1 cellular context compared by ENCODE assay signal in the genomic region with DNA sequence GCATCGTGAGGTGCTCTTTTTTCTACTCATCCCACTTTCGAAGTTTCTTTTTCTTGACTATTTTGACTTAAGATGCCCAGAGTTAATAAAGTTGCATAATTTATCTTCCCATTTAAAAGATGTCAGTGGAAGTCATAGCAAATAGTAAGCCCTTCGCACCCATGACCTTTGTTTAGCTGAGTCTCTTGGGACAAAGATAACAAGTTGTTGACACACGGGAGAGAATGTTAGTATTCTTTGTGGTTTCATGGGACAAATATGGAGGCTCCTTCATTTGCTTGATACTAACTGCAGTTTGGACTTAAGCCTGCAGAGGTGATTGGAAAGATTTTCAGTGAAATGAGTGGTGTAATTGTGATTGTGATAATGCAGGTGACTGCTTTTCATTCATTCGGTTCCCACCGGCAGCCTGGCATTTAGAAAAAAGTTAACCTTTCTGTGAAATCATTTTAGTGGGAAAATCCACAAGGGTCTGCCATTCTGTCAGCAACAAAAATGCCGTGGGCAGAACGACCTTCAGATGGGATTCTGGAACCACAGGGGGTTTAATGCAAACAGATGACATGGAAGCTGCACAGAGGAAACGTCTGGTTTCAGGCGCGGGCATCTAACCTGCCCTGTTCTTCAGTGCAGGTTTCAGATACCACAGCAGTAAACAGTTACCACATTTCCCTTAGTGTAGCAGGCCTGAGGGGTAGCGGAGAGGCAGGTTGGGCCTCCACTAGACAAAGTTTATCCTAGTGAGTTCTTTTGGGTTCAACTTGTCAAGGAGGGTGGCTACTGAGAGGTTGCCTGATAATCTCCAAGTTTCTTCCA.
A peak's percentile ranks its signal among the peaks of the same experiment; 100 is the strongest.
TF ChIP-seq lines count a peak whose summit lies in the region.

No MANE protein-coding gene starts in this region.

TF ChIP-seq in HepG2, 621 proteins besides CTCF, POLR2A, EP300 and RAD21 (continued from another document and continues in another):
- TF ChIP-seq, protein P1, sequence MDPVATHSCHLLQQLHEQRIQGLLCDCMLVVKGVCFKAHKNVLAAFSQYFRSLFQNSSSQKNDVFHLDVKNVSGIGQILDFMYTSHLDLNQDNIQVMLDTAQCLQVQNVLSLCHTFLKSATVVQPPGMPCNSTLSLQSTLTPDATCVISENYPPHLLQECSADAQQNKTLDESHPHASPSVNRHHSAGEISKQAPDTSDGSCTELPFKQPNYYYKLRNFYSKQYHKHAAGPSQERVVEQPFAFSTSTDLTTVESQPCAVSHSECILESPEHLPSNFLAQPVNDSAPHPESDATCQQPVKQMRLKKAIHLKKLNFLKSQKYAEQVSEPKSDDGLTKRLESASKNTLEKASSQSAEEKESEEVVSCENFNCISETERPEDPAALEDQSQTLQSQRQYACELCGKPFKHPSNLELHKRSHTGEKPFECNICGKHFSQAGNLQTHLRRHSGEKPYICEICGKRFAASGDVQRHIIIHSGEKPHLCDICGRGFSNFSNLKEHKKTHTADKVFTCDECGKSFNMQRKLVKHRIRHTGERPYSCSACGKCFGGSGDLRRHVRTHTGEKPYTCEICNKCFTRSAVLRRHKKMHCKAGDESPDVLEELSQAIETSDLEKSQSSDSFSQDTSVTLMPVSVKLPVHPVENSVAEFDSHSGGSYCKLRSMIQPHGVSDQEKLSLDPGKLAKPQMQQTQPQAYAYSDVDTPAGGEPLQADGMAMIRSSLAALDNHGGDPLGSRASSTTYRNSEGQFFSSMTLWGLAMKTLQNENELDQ (CRISPR knock-in tag; IDR thresholded peaks at IDR 0.05; ENCODE audit: borderline replicate concordance): no peak
- TF ChIP-seq NCOA2 (CRISPR knock-in tag; IDR thresholded peaks at IDR 0.05) (peak; percentile 86), ZNF572 (CRISPR knock-in tag; IDR thresholded peaks at IDR 0.05) (no peak), ATF7 (IDR thresholded peaks at IDR 0.05) (0 out of 2 replicates have a peak, but pooled peaks have one; percentile 11), ATF7 (CRISPR knock-in tag; IDR thresholded peaks at IDR 0.05) (no peak), TBL1XR1 (IDR thresholded peaks at IDR 0.05; ENCODE audit: borderline replicate concordance, low read length, partially characterized antibody) (peak; percentile 9), MIXL1 (CRISPR knock-in tag; IDR thresholded peaks at IDR 0.05) (peak; percentile 94), ZNF781 (CRISPR knock-in tag; IDR thresholded peaks at IDR 0.05; ENCODE audit: borderline replicate concordance, not compliant biosample characterization) (no peak), IKZF4 (CRISPR knock-in tag; IDR thresholded peaks at IDR 0.05; ENCODE audit: borderline replicate concordance, low read depth, not compliant biosample characterization) (no peak), NR2F6 (IDR thresholded peaks at IDR 0.05) (peak; percentile 95), NR2F6 (CRISPR knock-in tag; IDR thresholded peaks at IDR 0.05) (peak; percentile 91), NPAS2 (CRISPR knock-in tag; IDR thresholded peaks at IDR 0.05; ENCODE audit: borderline replicate concordance) (no peak), ZBTB38 (CRISPR knock-in tag; IDR thresholded peaks at IDR 0.05) (no peak), TEAD3 (CRISPR knock-in tag; optimal IDR thresholded peaks at IDR 0.05; ENCODE audit: borderline replicate concordance) (peak; percentile 83), ZNF773 (CRISPR knock-in tag; IDR thresholded peaks at IDR 0.05; ENCODE audit: borderline replicate concordance) (no peak), ATM (IDR thresholded peaks at IDR 0.05; ENCODE audit: borderline replicate concordance) (no peak), ZNF335 (CRISPR knock-in tag; IDR thresholded peaks at IDR 0.05) (no peak), ZSCAN21 (CRISPR knock-in tag; IDR thresholded peaks at IDR 0.05; ENCODE audit: borderline replicate concordance) (no peak), ETV6 (CRISPR knock-in tag; conservative IDR thresholded peaks at IDR 0.05) (no peak), MED13 (CRISPR knock-in tag; IDR thresholded peaks at IDR 0.05) (no peak), KAT2B (IDR thresholded peaks at IDR 0.05; ENCODE audit: borderline replicate concordance, low read depth, low read length) (no peak), NFIC (IDR thresholded peaks at IDR 0.05; ENCODE audit: low read length) (peak; percentile 83), THAP11 (CRISPR knock-in tag; IDR thresholded peaks at IDR 0.05) (peak; percentile 54; the same call in 1 of the 2 replicates), MIER3 (CRISPR knock-in tag; IDR thresholded peaks at IDR 0.05; ENCODE audit: borderline replicate concordance) (peak; percentile 62; the same call in 1 of the 2 replicates), CEBPB (IDR thresholded peaks at IDR 0.05; ENCODE audit: borderline replicate concordance, low read depth, low read length) (peak; percentile 19; the same call in 1 of the 2 replicates), ZNF235 (CRISPR knock-in tag; IDR thresholded peaks at IDR 0.05; ENCODE audit: borderline replicate concordance) (no peak), KDM6A (CRISPR knock-in tag; IDR thresholded peaks at IDR 0.05; ENCODE audit: low read depth) (peak; percentile 77)
- TF ChIP-seq, protein P2, sequence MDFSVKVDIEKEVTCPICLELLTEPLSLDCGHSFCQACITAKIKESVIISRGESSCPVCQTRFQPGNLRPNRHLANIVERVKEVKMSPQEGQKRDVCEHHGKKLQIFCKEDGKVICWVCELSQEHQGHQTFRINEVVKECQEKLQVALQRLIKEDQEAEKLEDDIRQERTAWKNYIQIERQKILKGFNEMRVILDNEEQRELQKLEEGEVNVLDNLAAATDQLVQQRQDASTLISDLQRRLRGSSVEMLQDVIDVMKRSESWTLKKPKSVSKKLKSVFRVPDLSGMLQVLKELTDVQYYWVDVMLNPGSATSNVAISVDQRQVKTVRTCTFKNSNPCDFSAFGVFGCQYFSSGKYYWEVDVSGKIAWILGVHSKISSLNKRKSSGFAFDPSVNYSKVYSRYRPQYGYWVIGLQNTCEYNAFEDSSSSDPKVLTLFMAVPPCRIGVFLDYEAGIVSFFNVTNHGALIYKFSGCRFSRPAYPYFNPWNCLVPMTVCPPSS (IDR thresholded peaks at IDR 0.05): no peak
- TF ChIP-seq, protein P3, sequence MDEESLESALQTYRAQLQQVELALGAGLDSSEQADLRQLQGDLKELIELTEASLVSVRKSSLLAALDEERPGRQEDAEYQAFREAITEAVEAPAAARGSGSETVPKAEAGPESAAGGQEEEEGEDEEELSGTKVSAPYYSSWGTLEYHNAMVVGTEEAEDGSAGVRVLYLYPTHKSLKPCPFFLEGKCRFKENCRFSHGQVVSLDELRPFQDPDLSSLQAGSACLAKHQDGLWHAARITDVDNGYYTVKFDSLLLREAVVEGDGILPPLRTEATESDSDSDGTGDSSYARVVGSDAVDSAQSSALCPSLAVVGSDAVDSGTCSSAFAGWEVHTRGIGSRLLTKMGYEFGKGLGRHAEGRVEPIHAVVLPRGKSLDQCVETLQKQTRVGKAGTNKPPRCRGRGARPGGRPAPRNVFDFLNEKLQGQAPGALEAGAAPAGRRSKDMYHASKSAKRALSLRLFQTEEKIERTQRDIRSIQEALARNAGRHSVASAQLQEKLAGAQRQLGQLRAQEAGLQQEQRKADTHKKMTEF (CRISPR knock-in tag; IDR thresholded peaks at IDR 0.05): peak; percentile 81; the same call in 1 of the 2 replicates
- TF ChIP-seq, protein P4, sequence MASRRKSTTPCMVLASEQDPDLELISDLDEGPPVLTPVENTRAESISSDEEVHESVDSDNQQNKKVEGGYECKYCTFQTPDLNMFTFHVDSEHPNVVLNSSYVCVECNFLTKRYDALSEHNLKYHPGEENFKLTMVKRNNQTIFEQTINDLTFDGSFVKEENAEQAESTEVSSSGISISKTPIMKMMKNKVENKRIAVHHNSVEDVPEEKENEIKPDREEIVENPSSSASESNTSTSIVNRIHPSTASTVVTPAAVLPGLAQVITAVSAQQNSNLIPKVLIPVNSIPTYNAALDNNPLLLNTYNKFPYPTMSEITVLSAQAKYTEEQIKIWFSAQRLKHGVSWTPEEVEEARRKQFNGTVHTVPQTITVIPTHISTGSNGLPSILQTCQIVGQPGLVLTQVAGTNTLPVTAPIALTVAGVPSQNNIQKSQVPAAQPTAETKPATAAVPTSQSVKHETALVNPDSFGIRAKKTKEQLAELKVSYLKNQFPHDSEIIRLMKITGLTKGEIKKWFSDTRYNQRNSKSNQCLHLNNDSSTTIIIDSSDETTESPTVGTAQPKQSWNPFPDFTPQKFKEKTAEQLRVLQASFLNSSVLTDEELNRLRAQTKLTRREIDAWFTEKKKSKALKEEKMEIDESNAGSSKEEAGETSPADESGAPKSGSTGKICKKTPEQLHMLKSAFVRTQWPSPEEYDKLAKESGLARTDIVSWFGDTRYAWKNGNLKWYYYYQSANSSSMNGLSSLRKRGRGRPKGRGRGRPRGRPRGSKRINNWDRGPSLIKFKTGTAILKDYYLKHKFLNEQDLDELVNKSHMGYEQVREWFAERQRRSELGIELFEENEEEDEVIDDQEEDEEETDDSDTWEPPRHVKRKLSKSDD (CRISPR knock-in tag; IDR thresholded peaks at IDR 0.05; ENCODE audit: low read depth): 0 out of 2 replicates have a peak, but pooled peaks have one; percentile 36
- TF ChIP-seq, protein P5, sequence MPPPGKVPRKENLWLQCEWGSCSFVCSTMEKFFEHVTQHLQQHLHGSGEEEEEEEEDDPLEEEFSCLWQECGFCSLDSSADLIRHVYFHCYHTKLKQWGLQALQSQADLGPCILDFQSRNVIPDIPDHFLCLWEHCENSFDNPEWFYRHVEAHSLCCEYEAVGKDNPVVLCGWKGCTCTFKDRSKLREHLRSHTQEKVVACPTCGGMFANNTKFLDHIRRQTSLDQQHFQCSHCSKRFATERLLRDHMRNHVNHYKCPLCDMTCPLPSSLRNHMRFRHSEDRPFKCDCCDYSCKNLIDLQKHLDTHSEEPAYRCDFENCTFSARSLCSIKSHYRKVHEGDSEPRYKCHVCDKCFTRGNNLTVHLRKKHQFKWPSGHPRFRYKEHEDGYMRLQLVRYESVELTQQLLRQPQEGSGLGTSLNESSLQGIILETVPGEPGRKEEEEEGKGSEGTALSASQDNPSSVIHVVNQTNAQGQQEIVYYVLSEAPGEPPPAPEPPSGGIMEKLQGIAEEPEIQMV (CRISPR knock-in tag; IDR thresholded peaks at IDR 0.05; ENCODE audit: low read depth): no peak
- TF ChIP-seq, protein P6, sequence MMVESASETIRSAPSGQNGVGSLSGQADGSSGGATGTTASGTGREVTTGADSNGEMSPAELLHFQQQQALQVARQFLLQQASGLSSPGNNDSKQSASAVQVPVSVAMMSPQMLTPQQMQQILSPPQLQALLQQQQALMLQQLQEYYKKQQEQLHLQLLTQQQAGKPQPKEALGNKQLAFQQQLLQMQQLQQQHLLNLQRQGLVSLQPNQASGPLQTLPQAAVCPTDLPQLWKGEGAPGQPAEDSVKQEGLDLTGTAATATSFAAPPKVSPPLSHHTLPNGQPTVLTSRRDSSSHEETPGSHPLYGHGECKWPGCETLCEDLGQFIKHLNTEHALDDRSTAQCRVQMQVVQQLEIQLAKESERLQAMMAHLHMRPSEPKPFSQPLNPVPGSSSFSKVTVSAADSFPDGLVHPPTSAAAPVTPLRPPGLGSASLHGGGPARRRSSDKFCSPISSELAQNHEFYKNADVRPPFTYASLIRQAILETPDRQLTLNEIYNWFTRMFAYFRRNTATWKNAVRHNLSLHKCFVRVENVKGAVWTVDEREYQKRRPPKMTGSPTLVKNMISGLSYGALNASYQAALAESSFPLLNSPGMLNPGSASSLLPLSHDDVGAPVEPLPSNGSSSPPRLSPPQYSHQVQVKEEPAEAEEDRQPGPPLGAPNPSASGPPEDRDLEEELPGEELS (CRISPR knock-in tag; IDR thresholded peaks at IDR 0.05): peak; percentile 93
- TF ChIP-seq, protein P7, sequence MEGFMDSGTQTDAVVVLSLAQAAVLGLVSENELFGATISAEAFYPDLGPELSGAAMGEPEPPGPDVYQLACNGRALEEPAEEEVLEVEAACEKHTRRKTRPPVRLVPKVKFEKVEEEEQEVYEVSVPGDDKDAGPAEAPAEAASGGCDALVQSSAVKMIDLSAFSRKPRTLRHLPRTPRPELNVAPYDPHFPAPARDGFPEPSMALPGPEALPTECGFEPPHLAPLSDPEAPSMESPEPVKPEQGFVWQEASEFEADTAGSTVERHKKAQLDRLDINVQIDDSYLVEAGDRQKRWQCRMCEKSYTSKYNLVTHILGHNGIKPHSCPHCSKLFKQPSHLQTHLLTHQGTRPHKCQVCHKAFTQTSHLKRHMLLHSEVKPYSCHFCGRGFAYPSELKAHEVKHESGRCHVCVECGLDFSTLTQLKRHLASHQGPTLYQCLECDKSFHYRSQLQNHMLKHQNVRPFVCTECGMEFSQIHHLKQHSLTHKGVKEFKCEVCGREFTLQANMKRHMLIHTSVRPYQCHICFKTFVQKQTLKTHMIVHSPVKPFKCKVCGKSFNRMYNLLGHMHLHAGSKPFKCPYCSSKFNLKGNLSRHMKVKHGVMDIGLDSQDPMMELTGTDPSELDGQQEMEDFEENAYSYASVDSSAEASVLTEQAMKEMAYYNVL (CRISPR knock-in tag; IDR thresholded peaks at IDR 0.05; ENCODE audit: borderline replicate concordance): peak; percentile 66; the same call in 1 of the 2 replicates
- TF ChIP-seq, protein P8, sequence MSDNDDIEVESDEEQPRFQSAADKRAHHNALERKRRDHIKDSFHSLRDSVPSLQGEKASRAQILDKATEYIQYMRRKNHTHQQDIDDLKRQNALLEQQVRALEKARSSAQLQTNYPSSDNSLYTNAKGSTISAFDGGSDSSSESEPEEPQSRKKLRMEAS (IDR thresholded peaks at IDR 0.05): no peak
- TF ChIP-seq, protein P9, sequence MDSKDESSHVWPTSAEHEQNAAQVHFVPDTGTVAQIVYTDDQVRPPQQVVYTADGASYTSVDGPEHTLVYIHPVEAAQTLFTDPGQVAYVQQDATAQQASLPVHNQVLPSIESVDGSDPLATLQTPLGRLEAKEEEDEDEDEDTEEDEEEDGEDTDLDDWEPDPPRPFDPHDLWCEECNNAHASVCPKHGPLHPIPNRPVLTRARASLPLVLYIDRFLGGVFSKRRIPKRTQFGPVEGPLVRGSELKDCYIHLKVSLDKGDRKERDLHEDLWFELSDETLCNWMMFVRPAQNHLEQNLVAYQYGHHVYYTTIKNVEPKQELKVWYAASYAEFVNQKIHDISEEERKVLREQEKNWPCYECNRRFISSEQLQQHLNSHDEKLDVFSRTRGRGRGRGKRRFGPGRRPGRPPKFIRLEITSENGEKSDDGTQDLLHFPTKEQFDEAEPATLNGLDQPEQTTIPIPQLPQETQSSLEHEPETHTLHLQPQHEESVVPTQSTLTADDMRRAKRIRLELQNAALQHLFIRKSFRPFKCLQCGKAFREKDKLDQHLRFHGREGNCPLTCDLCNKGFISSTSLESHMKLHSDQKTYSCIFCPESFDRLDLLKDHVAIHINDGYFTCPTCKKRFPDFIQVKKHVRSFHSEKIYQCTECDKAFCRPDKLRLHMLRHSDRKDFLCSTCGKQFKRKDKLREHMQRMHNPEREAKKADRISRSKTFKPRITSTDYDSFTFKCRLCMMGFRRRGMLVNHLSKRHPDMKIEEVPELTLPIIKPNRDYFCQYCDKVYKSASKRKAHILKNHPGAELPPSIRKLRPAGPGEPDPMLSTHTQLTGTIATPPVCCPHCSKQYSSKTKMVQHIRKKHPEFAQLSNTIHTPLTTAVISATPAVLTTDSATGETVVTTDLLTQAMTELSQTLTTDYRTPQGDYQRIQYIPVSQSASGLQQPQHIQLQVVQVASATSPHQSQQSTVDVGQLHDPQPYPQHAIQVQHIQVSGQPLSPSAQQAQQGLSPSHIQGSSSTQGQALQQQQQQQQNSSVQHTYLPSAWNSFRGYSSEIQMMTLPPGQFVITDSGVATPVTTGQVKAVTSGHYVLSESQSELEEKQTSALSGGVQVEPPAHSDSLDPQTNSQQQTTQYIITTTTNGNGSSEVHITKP (CRISPR knock-in tag; IDR thresholded peaks at IDR 0.05; ENCODE audit: low read depth): peak; percentile 17; the same call in 1 of the 2 replicates
- TF ChIP-seq, protein P10, sequence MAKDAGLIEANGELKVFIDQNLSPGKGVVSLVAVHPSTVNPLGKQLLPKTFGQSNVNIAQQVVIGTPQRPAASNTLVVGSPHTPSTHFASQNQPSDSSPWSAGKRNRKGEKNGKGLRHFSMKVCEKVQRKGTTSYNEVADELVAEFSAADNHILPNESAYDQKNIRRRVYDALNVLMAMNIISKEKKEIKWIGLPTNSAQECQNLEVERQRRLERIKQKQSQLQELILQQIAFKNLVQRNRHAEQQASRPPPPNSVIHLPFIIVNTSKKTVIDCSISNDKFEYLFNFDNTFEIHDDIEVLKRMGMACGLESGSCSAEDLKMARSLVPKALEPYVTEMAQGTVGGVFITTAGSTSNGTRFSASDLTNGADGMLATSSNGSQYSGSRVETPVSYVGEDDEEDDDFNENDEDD (CRISPR knock-in tag; IDR thresholded peaks at IDR 0.05; ENCODE audit: borderline replicate concordance): no peak
